In the genomic region with DNA sequence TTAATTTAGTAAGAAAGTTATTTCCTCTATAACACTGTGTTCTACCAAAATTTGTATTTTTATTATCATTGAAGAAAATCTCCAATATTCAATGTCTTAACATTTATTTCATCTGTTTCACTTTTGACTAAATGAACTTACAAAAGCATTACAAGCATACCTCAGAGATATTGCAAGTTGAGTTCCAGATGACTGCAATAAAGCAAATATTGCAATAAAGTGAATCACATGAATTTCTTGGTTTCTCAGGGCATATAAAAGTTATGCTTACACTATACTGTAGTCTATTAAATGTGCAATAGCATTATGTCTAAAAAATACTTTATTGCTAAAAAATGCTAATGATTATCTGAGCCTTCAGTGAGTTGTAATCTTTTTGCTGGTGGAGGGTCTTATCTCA, we compare ENCODE assay signal across 2 cellular contexts.
TF ChIP-seq lines count a peak whose summit lies in the region.

No MANE protein-coding gene starts in this region.

TF ChIP-seq in A549, 52 proteins besides CTCF, POLR2A, EP300 and RAD21 (continued from another document):
- TF ChIP-seq, protein P1, sequence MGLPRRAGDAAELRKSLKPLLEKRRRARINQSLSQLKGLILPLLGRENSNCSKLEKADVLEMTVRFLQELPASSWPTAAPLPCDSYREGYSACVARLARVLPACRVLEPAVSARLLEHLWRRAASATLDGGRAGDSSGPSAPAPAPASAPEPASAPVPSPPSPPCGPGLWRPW (IDR thresholded peaks at IDR 0.05) = no peak
- TF ChIP-seq, protein P2, sequence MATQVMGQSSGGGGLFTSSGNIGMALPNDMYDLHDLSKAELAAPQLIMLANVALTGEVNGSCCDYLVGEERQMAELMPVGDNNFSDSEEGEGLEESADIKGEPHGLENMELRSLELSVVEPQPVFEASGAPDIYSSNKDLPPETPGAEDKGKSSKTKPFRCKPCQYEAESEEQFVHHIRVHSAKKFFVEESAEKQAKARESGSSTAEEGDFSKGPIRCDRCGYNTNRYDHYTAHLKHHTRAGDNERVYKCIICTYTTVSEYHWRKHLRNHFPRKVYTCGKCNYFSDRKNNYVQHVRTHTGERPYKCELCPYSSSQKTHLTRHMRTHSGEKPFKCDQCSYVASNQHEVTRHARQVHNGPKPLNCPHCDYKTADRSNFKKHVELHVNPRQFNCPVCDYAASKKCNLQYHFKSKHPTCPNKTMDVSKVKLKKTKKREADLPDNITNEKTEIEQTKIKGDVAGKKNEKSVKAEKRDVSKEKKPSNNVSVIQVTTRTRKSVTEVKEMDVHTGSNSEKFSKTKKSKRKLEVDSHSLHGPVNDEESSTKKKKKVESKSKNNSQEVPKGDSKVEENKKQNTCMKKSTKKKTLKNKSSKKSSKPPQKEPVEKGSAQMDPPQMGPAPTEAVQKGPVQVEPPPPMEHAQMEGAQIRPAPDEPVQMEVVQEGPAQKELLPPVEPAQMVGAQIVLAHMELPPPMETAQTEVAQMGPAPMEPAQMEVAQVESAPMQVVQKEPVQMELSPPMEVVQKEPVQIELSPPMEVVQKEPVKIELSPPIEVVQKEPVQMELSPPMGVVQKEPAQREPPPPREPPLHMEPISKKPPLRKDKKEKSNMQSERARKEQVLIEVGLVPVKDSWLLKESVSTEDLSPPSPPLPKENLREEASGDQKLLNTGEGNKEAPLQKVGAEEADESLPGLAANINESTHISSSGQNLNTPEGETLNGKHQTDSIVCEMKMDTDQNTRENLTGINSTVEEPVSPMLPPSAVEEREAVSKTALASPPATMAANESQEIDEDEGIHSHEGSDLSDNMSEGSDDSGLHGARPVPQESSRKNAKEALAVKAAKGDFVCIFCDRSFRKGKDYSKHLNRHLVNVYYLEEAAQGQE (IDR thresholded peaks at IDR 0.05) = no peak
- TF ChIP-seq CBX2 (IDR thresholded peaks at IDR 0.05; ENCODE audit: borderline replicate concordance, low read depth) = no peak

TF ChIP-seq in HepG2, 621 proteins besides CTCF, POLR2A, EP300 and RAD21 (continued from another document):
- TF ChIP-seq, protein P3, sequence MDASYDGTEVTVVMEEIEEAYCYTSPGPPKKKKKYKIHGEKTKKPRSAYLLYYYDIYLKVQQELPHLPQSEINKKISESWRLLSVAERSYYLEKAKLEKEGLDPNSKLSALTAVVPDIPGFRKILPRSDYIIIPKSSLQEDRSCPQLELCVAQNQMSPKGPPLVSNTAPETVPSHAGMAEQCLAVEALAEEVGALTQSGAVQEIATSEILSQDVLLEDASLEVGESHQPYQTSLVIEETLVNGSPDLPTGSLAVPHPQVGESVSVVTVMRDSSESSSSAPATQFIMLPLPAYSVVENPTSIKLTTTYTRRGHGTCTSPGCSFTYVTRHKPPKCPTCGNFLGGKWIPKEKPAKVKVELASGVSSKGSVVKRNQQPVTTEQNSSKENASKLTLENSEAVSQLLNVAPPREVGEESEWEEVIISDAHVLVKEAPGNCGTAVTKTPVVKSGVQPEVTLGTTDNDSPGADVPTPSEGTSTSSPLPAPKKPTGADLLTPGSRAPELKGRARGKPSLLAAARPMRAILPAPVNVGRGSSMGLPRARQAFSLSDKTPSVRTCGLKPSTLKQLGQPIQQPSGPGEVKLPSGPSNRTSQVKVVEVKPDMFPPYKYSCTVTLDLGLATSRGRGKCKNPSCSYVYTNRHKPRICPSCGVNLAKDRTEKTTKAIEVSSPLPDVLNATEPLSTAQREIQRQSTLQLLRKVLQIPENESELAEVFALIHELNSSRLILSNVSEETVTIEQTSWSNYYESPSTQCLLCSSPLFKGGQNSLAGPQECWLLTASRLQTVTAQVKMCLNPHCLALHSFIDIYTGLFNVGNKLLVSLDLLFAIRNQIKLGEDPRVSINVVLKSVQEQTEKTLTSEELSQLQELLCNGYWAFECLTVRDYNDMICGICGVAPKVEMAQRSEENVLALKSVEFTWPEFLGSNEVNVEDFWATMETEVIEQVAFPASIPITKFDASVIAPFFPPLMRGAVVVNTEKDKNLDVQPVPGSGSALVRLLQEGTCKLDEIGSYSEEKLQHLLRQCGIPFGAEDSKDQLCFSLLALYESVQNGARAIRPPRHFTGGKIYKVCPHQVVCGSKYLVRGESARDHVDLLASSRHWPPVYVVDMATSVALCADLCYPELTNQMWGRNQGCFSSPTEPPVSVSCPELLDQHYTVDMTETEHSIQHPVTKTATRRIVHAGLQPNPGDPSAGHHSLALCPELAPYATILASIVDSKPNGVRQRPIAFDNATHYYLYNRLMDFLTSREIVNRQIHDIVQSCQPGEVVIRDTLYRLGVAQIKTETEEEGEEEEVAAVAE (CRISPR knock-in tag; IDR thresholded peaks at IDR 0.05; ENCODE audit: borderline replicate concordance) = no peak
